Comparison of ENCODE assay signal across 21 cellular contexts in the genomic region with DNA sequence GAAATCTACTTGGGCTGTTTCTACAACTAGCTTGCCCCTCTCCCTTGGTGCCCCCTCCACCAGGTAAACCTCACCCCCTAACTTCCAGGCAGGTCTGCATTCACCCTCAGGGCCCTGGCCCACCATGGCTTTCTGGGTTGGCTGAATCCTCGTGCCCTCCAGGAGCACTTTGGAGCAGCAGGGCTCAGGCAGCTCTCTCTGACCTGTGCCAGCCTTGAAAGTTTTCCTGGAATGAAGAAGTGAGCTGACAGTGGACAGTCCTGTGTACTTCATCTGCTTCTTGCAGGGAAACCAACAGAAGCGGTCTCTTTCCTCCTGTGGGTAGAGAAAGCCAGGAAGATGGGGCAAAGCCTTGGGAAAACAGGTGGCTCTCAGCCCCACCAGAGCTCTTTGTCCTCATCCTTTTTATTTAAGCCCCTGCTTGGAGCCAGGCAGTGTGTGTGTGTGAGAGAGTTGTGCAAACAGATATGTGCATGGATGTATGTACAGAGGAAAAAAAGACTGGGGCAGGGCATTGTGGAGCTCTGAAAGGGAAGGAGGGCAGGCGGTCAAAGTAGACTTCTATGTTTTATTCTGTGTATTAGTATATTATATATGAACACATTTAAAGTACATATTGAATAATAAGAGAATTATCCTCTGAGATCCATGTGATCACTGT.
DNase-seq lines count a peak whose midpoint lies in the region; ATAC-seq and TF ChIP-seq lines count a peak whose summit lies in the region.
"Had no signal": no experiment of that assay in that cellular context is flagged by ENCODE, and none has a peak within 500 bp of the region (broad histone marks: within the 10 kb centered on the region; RNA-seq: fewer than 3 reads in every experiment).

No MANE protein-coding gene starts in this region.

- H3K27ac ChIP-seq in endodermal cell (ENCODE audit: low read depth, low read length) (no peak overlapping the region), stomach (peak overlapping the region in 3 of 5 donors; percentile 3 to 14 (median 14))
- H3K27ac ChIP-seq: 22Rv1, transverse colon had no signal

- ATAC-seq in activated CD4-positive, alpha-beta T cell treated with anti-CD3 and anti-CD28 coated beads for 36 hours = no peak
- ATAC-seq: activated CD8-positive, alpha-beta T cell treated with anti-CD3 and anti-CD28 coated beads for 36 hours; right cardiac atrium had no signal

- DNase-seq in DMS153 (lab: John Stamatoyannopoulos, UW) (peak; percentile 38), DMS153 treated with DMSO at 0.1 percent for 48 hours (lab: John Stamatoyannopoulos, UW; ENCODE audit: unreplicated experiment) (no peak), NCI-H2029 treated with DMSO at 0.1 percent for 48 hours (lab: John Stamatoyannopoulos, UW) (peak; percentile 49), endodermal cell (no peak), stomach (no peak), DMS79 treated with DMSO at 0.1 percent for 48 hours (lab: John Stamatoyannopoulos, UW) (no peak)
- no peak for DNase-seq in activated CD4-positive, alpha-beta T cell treated with anti-CD3 and anti-CD28 coated beads for 36 hours
- no peak for DNase-seq in activated T-cell treated with anti-CD3 and anti-CD28 coated beads, Interleukin-2, amount 50 U/mL, for 48 hours
- DNase-seq: activated CD8-positive, alpha-beta T cell treated with anti-CD3 and anti-CD28 coated beads for 36 hours; activated T-cell treated with anti-CD3 and anti-CD28 coated beads, Interleukin-2, amount 50 U/mL, for 1 hour; BE2C; GF-D8; NCI-H1436; right cardiac atrium; Right ventricle myocardium superior; stimulated activated naive CD4-positive, alpha-beta T cell; T-helper 1 cell; transverse colon had no signal

- H3K27ac Mint-ChIP-seq in endodermal cell = peak overlapping the region; percentile 71
- H3K27ac Mint-ChIP-seq in activated CD4-positive, alpha-beta T cell treated with anti-CD3 and anti-CD28 coated beads for 36 hours = no peak overlapping the region
- H3K27ac Mint-ChIP-seq: activated CD8-positive, alpha-beta T cell treated with anti-CD3 and anti-CD28 coated beads for 36 hours; activated naive CD4-positive, alpha-beta T cell treated with anti-CD3 and anti-CD28 coated beads, Interleukin-2, amount 50 U/mL, for 24 hours had no signal

- CTCF ChIA-PET in activated CD4-positive, alpha-beta T cell treated with anti-CD3 and anti-CD28 coated beads for 36 hours (lab: Charles Lee) = interaction anchor here (0.6 to 1.2 kb wide), 3 partner anchors 19 to 269 kb away, joined by 3 to 5 read pairs (median 4); no protein-coding TSS in a partner anchor

- no peaks in the 10 kb centered on the region for H3K36me3 ChIP-seq in endodermal cell (ENCODE audit: control insufficient read depth, insufficient read depth, low read length)
- H3K36me3 ChIP-seq in stomach = no peaks in the 10 kb centered on the region
- H3K36me3 ChIP-seq: BE2C, transverse colon had no signal

- intact Hi-C loops in stomach (cut with DNase I; ENCODE audit: low total_unique reads) = no loop called here
- intact Hi-C loops in activated CD4-positive, alpha-beta T cell treated with anti-CD3 and anti-CD28 coated beads for 36 hours (cut with DNase I, micrococcal nuclease) = loop anchor here in 1 of 2 experiments (5.0 kb wide), 1 partner anchor 160 kb away; no protein-coding TSS in a partner anchor

- H3K9ac ChIP-seq in endodermal cell (ENCODE audit: extremely low read depth, low read length, poor library complexity, severe bottlenecking) = no peak overlapping the region

- H3K36me3 Mint-ChIP-seq in endodermal cell (ENCODE audit: low read depth) = peaks cover under 1% of the 10 kb centered on the region
- no peaks in the 10 kb centered on the region for H3K36me3 Mint-ChIP-seq in activated CD4-positive, alpha-beta T cell treated with anti-CD3 and anti-CD28 coated beads for 36 hours (ENCODE audit: low read depth)
- H3K36me3 Mint-ChIP-seq: activated naive CD4-positive, alpha-beta T cell treated with anti-CD3 and anti-CD28 coated beads, Interleukin-2, amount 50 U/mL, for 24 hours had no signal

- peak overlapping the region; percentile 12 for H3K4me3 Mint-ChIP-seq in endodermal cell
- no peak overlapping the region for H3K4me3 Mint-ChIP-seq in activated CD4-positive, alpha-beta T cell treated with anti-CD3 and anti-CD28 coated beads for 36 hours
- H3K4me3 Mint-ChIP-seq: activated CD8-positive, alpha-beta T cell treated with anti-CD3 and anti-CD28 coated beads for 36 hours; activated naive CD4-positive, alpha-beta T cell treated with anti-CD3 and anti-CD28 coated beads, Interleukin-2, amount 50 U/mL, for 24 hours had no signal

- POLR2A ChIA-PET in activated CD4-positive, alpha-beta T cell treated with anti-CD3 and anti-CD28 coated beads for 36 hours (lab: Charles Lee) = interaction anchor here (0.6 kb wide), 1 partner anchor 184 kb away, joined by 3 read pairs; no protein-coding TSS in a partner anchor

- 91 to 100% methylated on average over 2 of the region's 3 CpGs for WGBS in endodermal cell (ENCODE audit: insufficient coverage in 1 of 2, insufficient read length in 1 of 2), 2 experiments
- 63 to 82% (median 70%) methylated on average over 3 of the region's 3 CpGs for WGBS in stomach, 5 donors

- peaks cover 15% of the 10 kb centered on the region for H3K4me1 ChIP-seq in endodermal cell (ENCODE audit: control insufficient read depth, insufficient read depth, low read length)
- H3K4me1 ChIP-seq in stomach = peaks cover 12 to 51% (median 22%) of the 10 kb centered on the region in 4 donors

- TF ChIP-seq CTCF in endodermal cell (conservative IDR thresholded peaks at IDR 0.05) (no peak), stomach (IDR thresholded peaks at IDR 0.05) (no peak)

- H3K4me1 Mint-ChIP-seq in endodermal cell = peaks cover 37% of the 10 kb centered on the region
- peaks cover 14% of the 10 kb centered on the region for H3K4me1 Mint-ChIP-seq in activated CD4-positive, alpha-beta T cell treated with anti-CD3 and anti-CD28 coated beads for 36 hours

- H3K9me3 Mint-ChIP-seq in endodermal cell = no peaks in the 10 kb centered on the region
- H3K9me3 Mint-ChIP-seq in activated CD4-positive, alpha-beta T cell treated with anti-CD3 and anti-CD28 coated beads for 36 hours (ENCODE audit: low read depth) = no peaks in the 10 kb centered on the region
- H3K9me3 Mint-ChIP-seq: activated CD8-positive, alpha-beta T cell treated with anti-CD3 and anti-CD28 coated beads for 36 hours; activated naive CD4-positive, alpha-beta T cell treated with anti-CD3 and anti-CD28 coated beads, Interleukin-2, amount 50 U/mL, for 24 hours had no signal

- H3K27me3 ChIP-seq in endodermal cell (ENCODE audit: control insufficient read depth, insufficient read depth, low read length, poor library complexity, severe bottlenecking) (no peaks in the 10 kb centered on the region), stomach (no peaks in the 10 kb centered on the region)
- H3K27me3 ChIP-seq: BE2C, transverse colon had no signal

- TF ChIP-seq EP300 in stomach (IDR thresholded peaks at IDR 0.05) = no peak

- no peaks in the 10 kb centered on the region for H3K27me3 Mint-ChIP-seq in endodermal cell (ENCODE audit: insufficient read depth)
- H3K27me3 Mint-ChIP-seq in activated CD4-positive, alpha-beta T cell treated with anti-CD3 and anti-CD28 coated beads for 36 hours = no peaks in the 10 kb centered on the region
- H3K27me3 Mint-ChIP-seq: activated naive CD4-positive, alpha-beta T cell treated with anti-CD3 and anti-CD28 coated beads, Interleukin-2, amount 50 U/mL, for 24 hours had no signal

- H3K4me3 ChIP-seq in endodermal cell (ENCODE audit: low read length) = peak overlapping the region; percentile 16
- H3K4me3 ChIP-seq in stomach = no peak overlapping the region
- H3K4me3 ChIP-seq: GM12878, transverse colon had no signal

- TF ChIP-seq POLR2A in stomach (IDR thresholded peaks at IDR 0.05) = no peak

- H3K9me3 ChIP-seq in endodermal cell (ENCODE audit: control insufficient read depth, low read length) (no peaks in the 10 kb centered on the region), stomach (no peaks in the 10 kb centered on the region)
- H3K9me3 ChIP-seq: BE2C, transverse colon had no signal

Comparison
In these comparisons a context has a peak if more than half of its experiments do, and no peak if none do; other contexts are left out.
1. DNase-seq: peak in DMS153 (single experiment) and NCI-H2029 treated with DMSO at 0.1 percent for 48 hours (single experiment); none in DMS153 treated with DMSO at 0.1 percent for 48 hours (single experiment), endodermal cell (single experiment), stomach (single experiment), activated CD4-positive, alpha-beta T cell treated with anti-CD3 and anti-CD28 coated beads for 36 hours (single experiment), DMS79 treated with DMSO at 0.1 percent for 48 hours (single experiment) and activated T-cell treated with anti-CD3 and anti-CD28 coated beads, Interleukin-2, amount 50 U/mL, for 48 hours (0 of 2).